1 cellular context compared by ENCODE assay signal in the genomic region with DNA sequence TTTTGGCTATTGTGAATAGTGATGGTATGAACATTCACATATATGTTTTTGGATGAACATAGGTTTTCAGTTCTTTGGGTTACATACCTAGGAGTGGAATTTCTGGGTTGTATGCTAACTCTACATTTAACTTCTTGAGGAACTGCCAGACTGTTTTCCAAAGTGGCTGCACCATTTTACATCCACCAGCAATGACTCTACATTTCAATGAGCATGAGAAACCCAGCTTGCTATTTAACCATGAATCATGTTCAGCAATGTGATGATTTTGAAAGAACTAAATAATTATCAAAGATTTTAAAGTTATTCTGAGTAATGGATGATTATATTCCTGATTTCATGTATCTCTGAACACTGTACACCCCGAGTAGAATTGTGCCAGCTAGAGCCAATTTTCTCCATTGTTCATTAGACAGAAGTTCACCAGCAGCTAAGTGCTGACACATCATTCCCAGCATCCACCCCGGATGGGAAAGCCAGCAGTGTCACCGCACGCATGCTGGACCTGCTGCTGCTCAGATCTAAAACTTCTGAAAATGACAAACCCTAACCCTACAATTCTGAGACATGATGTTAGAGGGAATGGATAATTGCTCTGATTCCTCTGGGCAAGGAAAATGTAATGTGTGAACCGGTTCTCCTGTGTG.
TF ChIP-seq lines count a peak whose summit lies in the region.

No MANE protein-coding gene starts in this region.

TF ChIP-seq in IMR-90, 13 proteins besides CTCF, POLR2A, EP300 and RAD21:
- TF ChIP-seq, protein P1, sequence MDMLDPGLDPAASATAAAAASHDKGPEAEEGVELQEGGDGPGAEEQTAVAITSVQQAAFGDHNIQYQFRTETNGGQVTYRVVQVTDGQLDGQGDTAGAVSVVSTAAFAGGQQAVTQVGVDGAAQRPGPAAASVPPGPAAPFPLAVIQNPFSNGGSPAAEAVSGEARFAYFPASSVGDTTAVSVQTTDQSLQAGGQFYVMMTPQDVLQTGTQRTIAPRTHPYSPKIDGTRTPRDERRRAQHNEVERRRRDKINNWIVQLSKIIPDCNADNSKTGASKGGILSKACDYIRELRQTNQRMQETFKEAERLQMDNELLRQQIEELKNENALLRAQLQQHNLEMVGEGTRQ (IDR thresholded peaks at IDR 0.05; ENCODE audit: low read depth, low read length) = no peak
- TF ChIP-seq MAFK (IDR thresholded peaks at IDR 0.05; ENCODE audit: low read depth, low read length) (peak; percentile 82), SMC3 (IDR thresholded peaks at IDR 0.05; ENCODE audit: low read depth, low read length) (no peak), NFE2L2 (IDR thresholded peaks at IDR 0.05; ENCODE audit: low read depth, low read length) (no peak), RCOR1 (IDR thresholded peaks at IDR 0.05; ENCODE audit: insufficient replicate concordance, low read length) (no peak), CEBPB (IDR thresholded peaks at IDR 0.05; ENCODE audit: low read depth, low read length) (no peak), CHD1 (IDR thresholded peaks at IDR 0.05; ENCODE audit: low read depth, low read length) (no peak)
- TF ChIP-seq, protein P2, sequence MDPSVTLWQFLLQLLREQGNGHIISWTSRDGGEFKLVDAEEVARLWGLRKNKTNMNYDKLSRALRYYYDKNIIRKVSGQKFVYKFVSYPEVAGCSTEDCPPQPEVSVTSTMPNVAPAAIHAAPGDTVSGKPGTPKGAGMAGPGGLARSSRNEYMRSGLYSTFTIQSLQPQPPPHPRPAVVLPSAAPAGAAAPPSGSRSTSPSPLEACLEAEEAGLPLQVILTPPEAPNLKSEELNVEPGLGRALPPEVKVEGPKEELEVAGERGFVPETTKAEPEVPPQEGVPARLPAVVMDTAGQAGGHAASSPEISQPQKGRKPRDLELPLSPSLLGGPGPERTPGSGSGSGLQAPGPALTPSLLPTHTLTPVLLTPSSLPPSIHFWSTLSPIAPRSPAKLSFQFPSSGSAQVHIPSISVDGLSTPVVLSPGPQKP (IDR thresholded peaks at IDR 0.05; ENCODE audit: borderline replicate concordance, low read depth, low read length) = no peak
